ENCODE assay signal across 22 cellular contexts in the genomic region with DNA sequence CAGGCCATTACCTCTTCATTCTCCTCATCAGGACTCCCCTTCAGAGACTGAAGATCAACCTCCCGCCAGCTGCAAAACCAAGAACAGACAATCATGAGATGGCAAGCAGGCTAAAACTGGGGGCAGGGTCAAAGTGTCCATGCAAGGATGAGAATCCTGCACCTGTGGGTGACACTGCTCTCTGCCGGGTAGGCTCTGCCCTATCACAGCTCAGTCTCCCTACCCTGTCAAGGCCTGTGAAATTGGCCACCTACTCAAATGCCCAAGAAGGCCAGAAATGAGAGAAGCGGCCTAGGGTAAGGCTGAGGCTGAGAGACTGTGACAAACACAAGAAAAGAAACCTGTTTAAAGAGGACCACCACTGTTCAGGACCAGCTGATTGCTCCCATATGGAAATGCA. TPM values are rescaled to one million over a fixed set of nuclear protein-coding genes. Genes with fewer than 3 reads are reported as not detected.
A peak's percentile ranks its signal among the peaks of the same experiment; 100 is the strongest.
DNase-seq lines count a peak whose midpoint lies in the region; ATAC-seq and TF ChIP-seq lines count a peak whose summit lies in the region.
"Had no signal": no experiment of that assay in that cellular context is flagged by ENCODE, and none has a peak within 500 bp of the region (broad histone marks: within the 10 kb centered on the region; RNA-seq: fewer than 3 reads in every experiment).

No MANE protein-coding gene starts in this region.

- 40 to 47% methylated on average over 3 of the region's 3 CpGs for WGBS in body of pancreas, 2 donors

- peaks cover 16% of the 10 kb centered on the region for H3K4me1 ChIP-seq in CD4-positive, alpha-beta memory T cell (ENCODE audit: insufficient read depth, low read length)
- H3K4me1 ChIP-seq in body of pancreas = peaks cover 70% of the 10 kb centered on the region

- CTCF ChIA-PET in activated CD8-positive, alpha-beta T cell treated with anti-CD3 and anti-CD28 coated beads, Interleukin-2, amount 10 ng/mL, durations not matched to agents 7 days and 5 days (lab: Charles Lee) = interaction anchor here (0.8 kb wide), 1 partner anchor 11 kb away, joined by 3 read pairs; no protein-coding TSS in a partner anchor
- CTCF ChIA-PET in activated CD8-positive, alpha-beta T cell treated with anti-CD3 and anti-CD28 coated beads for 36 hours (lab: Charles Lee) = interaction anchor here (1.1 to 4.6 kb wide), 4 partner anchors 9 to 86 kb away, joined by 3 to 30 read pairs (median 4); no protein-coding TSS in a partner anchor
- CTCF ChIA-PET in CD4-positive, alpha-beta memory T cell (lab: Charles Lee; ENCODE audit: partially characterized antibody) = interaction anchor here (1.6 to 2.5 kb wide), 2 partner anchors 11 to 31 kb away, joined by 6 to 12 read pairs; no protein-coding TSS in a partner anchor

- no peaks in the 10 kb centered on the region for H3K9me3 ChIP-seq in CD4-positive, alpha-beta memory T cell (ENCODE audit: control insufficient read depth in 1 of 2, low read length in 2 of 2)
- H3K9me3 ChIP-seq in body of pancreas = no peaks in the 10 kb centered on the region
- H3K9me3 ChIP-seq: BLaER1 treated with 17β-estradiol and CSF1 and Interleukin-3, amounts not matched to agents 10 nM and 100 nM had no signal

- no peak for ATAC-seq in activated CD8-positive, alpha-beta T cell treated with anti-CD3 and anti-CD28 coated beads, Interleukin-2, amount 10 ng/mL, durations not matched to agents 7 days and 5 days
- no peak for ATAC-seq in activated CD8-positive, alpha-beta T cell treated with anti-CD3 and anti-CD28 coated beads for 36 hours
- ATAC-seq in body of pancreas = peak; percentile 70
- ATAC-seq in GM21786 (IDR thresholded peaks at IDR 0.05; ENCODE audit: unreplicated experiment) = no peak

- no peak overlapping the region for H3K27ac ChIP-seq in CD4-positive, alpha-beta memory T cell (ENCODE audit: low read depth, low read length)
- peak overlapping the region in 3 of 4 donors; percentile 71 to 84 (median 82) for H3K27ac ChIP-seq in body of pancreas
- H3K27ac ChIP-seq: 22Rv1; BLaER1 treated with 17β-estradiol and CSF1 and Interleukin-3, amounts not matched to agents 10 nM and 100 nM; KMS-11 had no signal

- H3K27me3 Mint-ChIP-seq in activated CD8-positive, alpha-beta T cell treated with anti-CD3 and anti-CD28 coated beads, Interleukin-2, amount 10 ng/mL, durations not matched to agents 7 days and 5 days (ENCODE audit: low read depth) = no peaks in the 10 kb centered on the region
- H3K27me3 Mint-ChIP-seq in activated CD8-positive, alpha-beta T cell treated with anti-CD3 and anti-CD28 coated beads for 36 hours = no peaks in the 10 kb centered on the region
- H3K27me3 Mint-ChIP-seq in CD4-positive, alpha-beta memory T cell = no peaks in the 10 kb centered on the region
- H3K27me3 Mint-ChIP-seq in nephron progenitor cell (ENCODE audit: low read depth, poor library complexity) (no peaks in the 10 kb centered on the region), osteocyte (ENCODE audit: unreplicated experiment) (no peaks in the 10 kb centered on the region)

- TF ChIP-seq CTCF in activated CD8-positive, alpha-beta T cell treated with anti-CD3 and anti-CD28 coated beads for 36 hours (IDR thresholded peaks at IDR 0.05) = no peak
- peak in 1 of 7 experiments; percentile 5 for TF ChIP-seq CTCF in body of pancreas (IDR thresholded peaks at IDR 0.05)
- TF ChIP-seq CTCF in nephron progenitor cell (IDR thresholded peaks at IDR 0.05) = no peak
- TF ChIP-seq CTCF in osteocyte (IDR thresholded peaks at IDR 0.05) = no peak

- no peak overlapping the region for H3K4me3 ChIP-seq in CD4-positive, alpha-beta memory T cell (ENCODE audit: low read length in 2 of 2)
- no peak overlapping the region for H3K4me3 ChIP-seq in body of pancreas
- H3K4me3 ChIP-seq: BLaER1 treated with 17β-estradiol and CSF1 and Interleukin-3, amounts not matched to agents 10 nM and 100 nM had no signal

- H3K4me3 Mint-ChIP-seq in activated CD8-positive, alpha-beta T cell treated with anti-CD3 and anti-CD28 coated beads, Interleukin-2, amount 10 ng/mL, durations not matched to agents 7 days and 5 days = no peak overlapping the region
- H3K4me3 Mint-ChIP-seq in activated CD8-positive, alpha-beta T cell treated with anti-CD3 and anti-CD28 coated beads for 36 hours = no peak overlapping the region
- no peak overlapping the region for H3K4me3 Mint-ChIP-seq in CD4-positive, alpha-beta memory T cell
- H3K4me3 Mint-ChIP-seq in nephron progenitor cell (no peak overlapping the region), osteocyte (ENCODE audit: unreplicated experiment) (no peak overlapping the region)

- intact Hi-C loops in activated CD8-positive, alpha-beta T cell treated with anti-CD3 and anti-CD28 coated beads for 36 hours (cut with micrococcal nuclease) = no loop called here
- intact Hi-C loops in CD4-positive, alpha-beta memory T cell (cut with micrococcal nuclease) = no loop called here
- intact Hi-C loops in body of pancreas (cut with DNase I) = no loop called here

- peak in 2 of 3 donors; percentile 45 to 60 for TF ChIP-seq POLR2A in body of pancreas (IDR thresholded peaks at IDR 0.05)

- H3K36me3 Mint-ChIP-seq in activated CD8-positive, alpha-beta T cell treated with anti-CD3 and anti-CD28 coated beads, Interleukin-2, amount 10 ng/mL, durations not matched to agents 7 days and 5 days (ENCODE audit: low read depth) = peaks cover 76% of the 10 kb centered on the region
- peaks cover 53% of the 10 kb centered on the region for H3K36me3 Mint-ChIP-seq in activated CD8-positive, alpha-beta T cell treated with anti-CD3 and anti-CD28 coated beads for 36 hours (ENCODE audit: low read depth)
- H3K36me3 Mint-ChIP-seq in CD4-positive, alpha-beta memory T cell = peaks cover 69 to 96% of the 10 kb centered on the region in 2 donors
- H3K36me3 Mint-ChIP-seq in nephron progenitor cell (ENCODE audit: low read depth) (peaks cover 89% of the 10 kb centered on the region), osteocyte (ENCODE audit: unreplicated experiment) (peaks cover 68% of the 10 kb centered on the region)

- H3K27ac Mint-ChIP-seq in activated CD8-positive, alpha-beta T cell treated with anti-CD3 and anti-CD28 coated beads, Interleukin-2, amount 10 ng/mL, durations not matched to agents 7 days and 5 days = peak overlapping the region; percentile 27
- H3K27ac Mint-ChIP-seq in activated CD8-positive, alpha-beta T cell treated with anti-CD3 and anti-CD28 coated beads for 36 hours = no peak overlapping the region
- peak overlapping the region in 4 of 7 donors; percentile 25 to 86 (median 53) for H3K27ac Mint-ChIP-seq in CD4-positive, alpha-beta memory T cell
- peak overlapping the region; percentile 68 for H3K27ac Mint-ChIP-seq in nephron progenitor cell
- H3K27ac Mint-ChIP-seq in osteocyte (ENCODE audit: unreplicated experiment) = no peak overlapping the region

- H3K36me3 ChIP-seq in CD4-positive, alpha-beta memory T cell (ENCODE audit: insufficient read depth, low read length) = peaks cover 94% of the 10 kb centered on the region
- peaks cover 0 to 15% of the 10 kb centered on the region in 2 donors for H3K36me3 ChIP-seq in body of pancreas (replicated peaks in 1 of 2; ENCODE audit: insufficient read depth in 1 of 2, low read depth in 2 of 2)

- no peaks in the 10 kb centered on the region for H3K9me3 Mint-ChIP-seq in activated CD8-positive, alpha-beta T cell treated with anti-CD3 and anti-CD28 coated beads, Interleukin-2, amount 10 ng/mL, durations not matched to agents 7 days and 5 days (ENCODE audit: insufficient read depth)
- no peaks in the 10 kb centered on the region for H3K9me3 Mint-ChIP-seq in activated CD8-positive, alpha-beta T cell treated with anti-CD3 and anti-CD28 coated beads for 36 hours
- H3K9me3 Mint-ChIP-seq in CD4-positive, alpha-beta memory T cell = no peaks in the 10 kb centered on the region
- H3K9me3 Mint-ChIP-seq in nephron progenitor cell (no peaks in the 10 kb centered on the region), osteocyte (ENCODE audit: unreplicated experiment) (no peaks in the 10 kb centered on the region)

- peaks cover 14% of the 10 kb centered on the region for H3K4me1 Mint-ChIP-seq in activated CD8-positive, alpha-beta T cell treated with anti-CD3 and anti-CD28 coated beads, Interleukin-2, amount 10 ng/mL, durations not matched to agents 7 days and 5 days (ENCODE audit: low read depth)
- H3K4me1 Mint-ChIP-seq in activated CD8-positive, alpha-beta T cell treated with anti-CD3 and anti-CD28 coated beads for 36 hours (ENCODE audit: low read depth) = peaks cover 21% of the 10 kb centered on the region
- H3K4me1 Mint-ChIP-seq in CD4-positive, alpha-beta memory T cell = peaks cover 8 to 28% (median 21%) of the 10 kb centered on the region in 4 donors
- no peaks in the 10 kb centered on the region for H3K4me1 Mint-ChIP-seq in nephron progenitor cell
- H3K4me1 Mint-ChIP-seq in osteocyte (ENCODE audit: unreplicated experiment) = no peaks in the 10 kb centered on the region

- no peak for DNase-seq in activated CD8-positive, alpha-beta T cell treated with anti-CD3 and anti-CD28 coated beads, Interleukin-2, amount 10 ng/mL, durations not matched to agents 7 days and 5 days
- no peak for DNase-seq in activated CD8-positive, alpha-beta T cell treated with anti-CD3 and anti-CD28 coated beads for 36 hours
- DNase-seq in CD4-positive, alpha-beta memory T cell = no peak
- DNase-seq in body of pancreas = peak; percentile 65 to 87 (median 76)
- DNase-seq in nephron progenitor cell = no peak
- no peak for DNase-seq in osteocyte (ENCODE audit: extremely low spot score, unreplicated experiment)
- DNase-seq in medulla oblongata (ENCODE audit: extremely low spot score) = no peak
- DNase-seq: ACHN, EL, GF-D8, IMR-90, NCI-H1092 treated with DMSO at 0.1 percent for 48 hours, NCI-H1436 treated with DMSO at 0.1 percent for 48 hours, NCI-H2029 treated with DMSO at 0.1 percent for 48 hours, NCI-H2171 treated with DMSO at 0.1 percent for 48 hours, NCI-H524 treated with DMSO at 0.1 percent for 48 hours had no signal

- POLR2A ChIA-PET in activated CD8-positive, alpha-beta T cell treated with anti-CD3 and anti-CD28 coated beads, Interleukin-2, amount 10 ng/mL, durations not matched to agents 7 days and 5 days (lab: Charles Lee) = interaction anchor here (0.6 kb wide), 1 partner anchor 24 kb away, joined by 3 read pairs; no protein-coding TSS in a partner anchor
- POLR2A ChIA-PET in activated CD8-positive, alpha-beta T cell treated with anti-CD3 and anti-CD28 coated beads for 36 hours (lab: Charles Lee) = interaction anchor here (0.6 to 1.4 kb wide), 4 partner anchors 10 to 163 kb away, joined by 3 to 4 read pairs (median 3); no protein-coding TSS in a partner anchor
- POLR2A ChIA-PET in CD4-positive, alpha-beta memory T cell (lab: Charles Lee; ENCODE audit: partially characterized antibody) = interaction anchor here (1.7 kb wide), 1 partner anchor 13 kb away, joined by 6 read pairs; no protein-coding TSS in a partner anchor

- no peaks in the 10 kb centered on the region for H3K27me3 ChIP-seq in CD4-positive, alpha-beta memory T cell (ENCODE audit: insufficient read depth, low read length)
- H3K27me3 ChIP-seq in body of pancreas = no peaks in the 10 kb centered on the region
- H3K27me3 ChIP-seq: BLaER1 treated with 17β-estradiol and CSF1 and Interleukin-3, amounts not matched to agents 10 nM and 100 nM had no signal

RNA-seq across cellular contexts. Expression of gene STH, which starts 34.3 kb away (rescaled TPM):
- not detected for total RNA-seq in activated CD8-positive, alpha-beta T cell treated with anti-CD3 and anti-CD28 coated beads, Interleukin-2, amount 10 ng/mL, durations not matched to agents 7 days and 5 days
- total RNA-seq in activated CD8-positive, alpha-beta T cell treated with anti-CD3 and anti-CD28 coated beads for 36 hours = not detected
- total RNA-seq in CD4-positive, alpha-beta memory T cell = not detected
- not detected for polyA plus RNA-seq in CD4-positive, alpha-beta memory T cell
- not detected for total RNA-seq in body of pancreas
- total RNA-seq in osteocyte = not detected in 2 replicates
- total RNA-seq: IMR-90, OCI-LY7, SK-MEL-5 had no signal
- polyA plus RNA-seq: IMR-90 had no signal

Comparison
In these comparisons a context has a peak if more than half of its experiments do, and no peak if none do; other contexts are left out.
1. H3K27ac Mint-ChIP-seq: peak in activated CD8-positive, alpha-beta T cell treated with anti-CD3 and anti-CD28 coated beads, Interleukin-2, amount 10 ng/mL, durations not matched to agents 7 days and 5 days (single experiment), CD4-positive, alpha-beta memory T cell (4 of 7) and nephron progenitor cell (single experiment); none in activated CD8-positive, alpha-beta T cell treated with anti-CD3 and anti-CD28 coated beads for 36 hours (single experiment) and osteocyte (single experiment).
2. DNase-seq: peak in body of pancreas (4 of 4); none in activated CD8-positive, alpha-beta T cell treated with anti-CD3 and anti-CD28 coated beads, Interleukin-2, amount 10 ng/mL, durations not matched to agents 7 days and 5 days (single experiment), activated CD8-positive, alpha-beta T cell treated with anti-CD3 and anti-CD28 coated beads for 36 hours (single experiment), CD4-positive, alpha-beta memory T cell (0 of 5), nephron progenitor cell (single experiment), osteocyte (single experiment) and medulla oblongata (single experiment).